Comparison of ENCODE assay signal across 18 cellular contexts in genomic region chr12:4157122-4157521, GRCh38.
DNase-seq lines count a peak whose midpoint lies in the region; ATAC-seq lines count a peak whose summit lies in the region.
"Had no signal": no experiment of that assay in that cellular context is flagged by ENCODE, and none has a peak within 500 bp of the region (broad histone marks: within the 10 kb centered on the region; RNA-seq: fewer than 3 reads in every experiment).

No MANE protein-coding gene starts in this region.

- H3K27ac Mint-ChIP-seq in activated naive CD4-positive, alpha-beta T cell treated with anti-CD3 and anti-CD28 coated beads for 36 hours, result no peak overlapping the region
- peak overlapping the region; percentile 65 for H3K27ac Mint-ChIP-seq in activated T-helper 17 cell treated with anti-CD3 and anti-CD28 coated beads, Interleukin-2, amount 50 U/mL, for 72 hours
- peak overlapping the region; percentile 46 for H3K27ac Mint-ChIP-seq in stimulated activated memory B cell treated with anti-CD40 and anti-IgM and Interleukin-4, amounts not matched to agents 10 μg/mL and 1 μg/mL and 100 μg/mL, for 72 hours
- H3K27ac Mint-ChIP-seq: CD14-positive monocyte had no signal

- ATAC-seq in activated T-helper 17 cell treated with anti-CD3 and anti-CD28 coated beads, Interleukin-2, amount 50 U/mL, for 72 hours (replicated peaks), result no peak
- no peak for ATAC-seq in stimulated activated memory B cell treated with anti-CD40 and anti-IgM and Interleukin-4, amounts not matched to agents 10 μg/mL and 1 μg/mL and 100 μg/mL, for 72 hours
- no peak for ATAC-seq in left lobe of liver
- ATAC-seq: A549 had no signal

- intact Hi-C loops in activated naive CD4-positive, alpha-beta T cell treated with anti-CD3 and anti-CD28 coated beads for 36 hours (cut with micrococcal nuclease), result no loop called here

- no peaks in the 10 kb centered on the region for H3K27me3 Mint-ChIP-seq in activated naive CD4-positive, alpha-beta T cell treated with anti-CD3 and anti-CD28 coated beads for 36 hours (ENCODE audit: low read depth)
- H3K27me3 Mint-ChIP-seq in activated T-helper 17 cell treated with anti-CD3 and anti-CD28 coated beads, Interleukin-2, amount 50 U/mL, for 72 hours, result no peaks in the 10 kb centered on the region
- H3K27me3 Mint-ChIP-seq in stimulated activated memory B cell treated with anti-CD40 and anti-IgM and Interleukin-4, amounts not matched to agents 10 μg/mL and 1 μg/mL and 100 μg/mL, for 72 hours, result no peaks in the 10 kb centered on the region

- H3K9me3 Mint-ChIP-seq in activated naive CD4-positive, alpha-beta T cell treated with anti-CD3 and anti-CD28 coated beads for 36 hours, result no peaks in the 10 kb centered on the region
- no peaks in the 10 kb centered on the region for H3K9me3 Mint-ChIP-seq in activated T-helper 17 cell treated with anti-CD3 and anti-CD28 coated beads, Interleukin-2, amount 50 U/mL, for 72 hours
- H3K9me3 Mint-ChIP-seq in stimulated activated memory B cell treated with anti-CD40 and anti-IgM and Interleukin-4, amounts not matched to agents 10 μg/mL and 1 μg/mL and 100 μg/mL, for 72 hours, result no peaks in the 10 kb centered on the region

- peaks cover 86% of the 10 kb centered on the region for H3K4me1 Mint-ChIP-seq in activated naive CD4-positive, alpha-beta T cell treated with anti-CD3 and anti-CD28 coated beads for 36 hours (ENCODE audit: low read depth)
- peaks cover 50% of the 10 kb centered on the region for H3K4me1 Mint-ChIP-seq in activated T-helper 17 cell treated with anti-CD3 and anti-CD28 coated beads, Interleukin-2, amount 50 U/mL, for 72 hours
- H3K4me1 Mint-ChIP-seq in stimulated activated memory B cell treated with anti-CD40 and anti-IgM and Interleukin-4, amounts not matched to agents 10 μg/mL and 1 μg/mL and 100 μg/mL, for 72 hours, result peaks cover 46% of the 10 kb centered on the region

- peaks cover 2% of the 10 kb centered on the region for H3K36me3 Mint-ChIP-seq in activated naive CD4-positive, alpha-beta T cell treated with anti-CD3 and anti-CD28 coated beads for 36 hours (ENCODE audit: low read depth)
- no peaks in the 10 kb centered on the region for H3K36me3 Mint-ChIP-seq in activated T-helper 17 cell treated with anti-CD3 and anti-CD28 coated beads, Interleukin-2, amount 50 U/mL, for 72 hours (ENCODE audit: low read depth)
- no peaks in the 10 kb centered on the region for H3K36me3 Mint-ChIP-seq in stimulated activated memory B cell treated with anti-CD40 and anti-IgM and Interleukin-4, amounts not matched to agents 10 μg/mL and 1 μg/mL and 100 μg/mL, for 72 hours
- H3K36me3 Mint-ChIP-seq: CD14-positive monocyte had no signal

- peak; percentile 0 for DNase-seq in activated naive CD4-positive, alpha-beta T cell treated with anti-CD3 and anti-CD28 coated beads for 36 hours
- no peak for DNase-seq in activated naive CD4-positive, alpha-beta T cell (lab: John Stamatoyannopoulos, UW)
- DNase-seq in islet precursor cell (peak; percentile 53), left lobe of liver (ENCODE audit: low spot score) (no peak), COLO829 (ENCODE audit: low spot score) (no peak)
- DNase-seq: Caco-2, DMS79 treated with DMSO at 0.1 percent for 48 hours, GOT3, MM.1S, NCI-H1105, NCI-H1694 treated with DMSO at 0.1 percent for 48 hours, NCI-H446 treated with DMSO at 0.1 percent for 48 hours, NCI-H774, Right ventricle myocardium superior had no signal

- CTCF ChIA-PET in activated naive CD4-positive, alpha-beta T cell treated with anti-CD3 and anti-CD28 coated beads for 36 hours (lab: Charles Lee), result interaction anchor here (1.5 to 6.8 kb wide), 2 partner anchors 8 to 17 kb away, joined by 5 to 29 read pairs; no protein-coding TSS in a partner anchor

- H3K4me3 Mint-ChIP-seq in activated naive CD4-positive, alpha-beta T cell treated with anti-CD3 and anti-CD28 coated beads for 36 hours, result no peak overlapping the region
- H3K4me3 Mint-ChIP-seq in activated T-helper 17 cell treated with anti-CD3 and anti-CD28 coated beads, Interleukin-2, amount 50 U/mL, for 72 hours, result no peak overlapping the region
- no peak overlapping the region for H3K4me3 Mint-ChIP-seq in stimulated activated memory B cell treated with anti-CD40 and anti-IgM and Interleukin-4, amounts not matched to agents 10 μg/mL and 1 μg/mL and 100 μg/mL, for 72 hours
- H3K4me3 Mint-ChIP-seq: CD14-positive monocyte had no signal

Comparison
In these comparisons a context has a peak if more than half of its experiments do, and no peak if none do; other contexts are left out.
1. DNase-seq: peak in activated naive CD4-positive, alpha-beta T cell treated with anti-CD3 and anti-CD28 coated beads for 36 hours (single experiment) and islet precursor cell (single experiment); none in activated naive CD4-positive, alpha-beta T cell (0 of 4), left lobe of liver (single experiment) and COLO829 (single experiment).